In the genomic region with DNA sequence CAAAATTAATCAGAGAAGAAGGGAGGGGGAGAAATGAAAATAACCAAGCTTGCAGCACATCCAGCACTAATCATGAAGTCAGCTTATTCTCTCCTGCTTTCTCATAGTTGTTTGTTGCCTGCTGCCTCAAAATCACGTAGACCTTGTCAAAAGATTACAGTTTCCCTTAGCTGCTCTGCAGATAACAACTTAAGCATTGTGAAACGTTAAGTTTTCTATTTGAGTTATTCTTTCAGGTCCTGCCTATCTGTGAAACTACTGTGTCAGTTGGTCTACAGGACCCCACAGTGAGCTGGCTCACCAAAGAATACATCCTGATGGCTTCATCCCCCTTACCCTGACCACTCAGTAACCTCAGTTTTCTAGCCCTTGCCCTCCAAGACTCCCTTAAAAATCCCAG, we compare ENCODE assay signal across 25 cellular contexts. TPM values are rescaled to one million over a fixed set of nuclear protein-coding genes. Genes with fewer than 3 reads are reported as not detected.
"Had no signal": no experiment of that assay in that cellular context is flagged by ENCODE, and none has a peak within 500 bp of the region (broad histone marks: within the 10 kb centered on the region; RNA-seq: fewer than 3 reads in every experiment).

No MANE protein-coding gene starts in this region.

- H3K4me1 ChIP-seq: SJSA1 had no signal

- DNase-seq: IMR-90, Karpas-422, KG1, MG63, NCI-H1092, NCI-H1105 treated with DMSO at 0.1 percent for 48 hours, NCI-H1417 treated with DMSO at 0.1 percent for 48 hours, NCI-H146, NCI-H1694 treated with DMSO at 0.1 percent for 48 hours, NCI-H1930, NCI-H2081 treated with DMSO at 0.1 percent for 48 hours, NCI-H2171, NCI-H226, NCI-H446, NCI-H510A, NCI-H524 treated with DMSO at 0.1 percent for 48 hours, NCI-H69, NCI-H774, Right ventricle myocardium superior, RPMI8226, SIG-M5 had no signal

- H3K9me3 ChIP-seq: MG63, SJSA1 had no signal

- H3K27ac ChIP-seq: HL-60, SJSA1, SK-N-MC had no signal

- H3K36me3 ChIP-seq: MG63, SJSA1 had no signal

- H3K27me3 ChIP-seq: MG63, SJSA1 had no signal

- FAIRE-seq: RCC 7860 had no signal

- H3K4me3 ChIP-seq: MG63, SJSA1, SK-N-MC had no signal

RNA-seq across cellular contexts. Expression of a gene that starts 32.9 kb away (rescaled TPM):
- total RNA-seq: IMR-90, Right ventricle myocardium superior, SJSA1 had no signal
- polyA plus RNA-seq: IMR-90 had no signal

RNA-seq across cellular contexts. Expression of a gene that starts 44.4 kb away (rescaled TPM):
- total RNA-seq: IMR-90, Right ventricle myocardium superior, SJSA1 had no signal
- polyA plus RNA-seq: IMR-90 had no signal
